Comparison of ENCODE assay signal across 8 cellular contexts in the genomic region with DNA sequence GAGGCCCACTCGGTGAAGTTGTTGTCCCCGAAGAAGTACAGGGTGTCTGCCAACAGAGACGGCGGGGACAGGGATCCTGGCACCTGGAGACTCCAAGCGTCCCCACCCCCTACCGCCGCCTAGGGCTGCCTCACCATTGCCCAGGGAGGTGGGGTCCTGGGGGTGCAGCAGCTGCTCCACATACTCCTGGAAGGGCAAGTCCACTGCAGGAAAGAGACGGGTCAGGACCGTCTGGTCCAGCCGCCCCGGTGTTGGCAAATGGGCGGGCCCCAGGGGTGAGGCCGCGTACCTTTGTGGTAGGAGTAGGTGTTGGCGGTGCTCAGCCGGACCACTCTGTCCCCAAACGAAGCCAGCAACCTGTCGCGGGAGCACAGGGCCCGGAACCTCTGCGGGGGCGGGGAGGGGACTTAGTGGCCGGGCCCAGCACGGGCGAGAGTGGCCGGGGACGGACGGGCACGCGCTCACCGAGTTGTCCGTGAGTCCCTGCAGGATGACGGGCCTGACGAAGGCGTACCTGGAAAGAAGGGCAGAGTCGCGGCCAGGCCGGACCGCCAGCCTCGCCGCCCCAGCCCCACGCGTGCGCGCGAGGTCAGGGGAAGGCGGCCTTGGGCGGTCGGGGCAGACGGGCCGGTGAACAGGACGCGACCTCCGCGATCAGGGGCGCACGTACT. TPM values are rescaled to one million over a fixed set of nuclear protein-coding genes. Genes with fewer than 3 reads are reported as not detected.
DNase-seq lines count a peak whose midpoint lies in the region; ATAC-seq and TF ChIP-seq lines count a peak whose summit lies in the region.

No MANE protein-coding gene starts in this region.

- no peaks in the 10 kb centered on the region for H3K27me3 Mint-ChIP-seq in CD4-positive, alpha-beta T cell
- no peaks in the 10 kb centered on the region for H3K27me3 Mint-ChIP-seq in IgD-negative memory B cell
- H3K27me3 Mint-ChIP-seq in natural killer cell treated with Interleukin-12 subunit alpha and Interleukin-12 subunit beta and Interleukin-15 and Interleukin-18, amount 100 ng/mL, for 72 hours = no peaks in the 10 kb centered on the region

- ATAC-seq in CD4-positive, alpha-beta T cell (ENCODE audit: poor library complexity) = no peak
- no peak for ATAC-seq in natural killer cell treated with Interleukin-12 subunit alpha and Interleukin-12 subunit beta and Interleukin-15 and Interleukin-18, amount 100 ng/mL, for 72 hours
- ATAC-seq in GM21423 (IDR thresholded peaks at IDR 0.05; ENCODE audit: unreplicated experiment) = no peak

- H3K27me3 ChIP-seq in CD4-positive, alpha-beta T cell (ENCODE audit: control insufficient read depth, insufficient read depth, low read length) = no peaks in the 10 kb centered on the region

- peak overlapping the region; percentile 83 for H3K4me3 Mint-ChIP-seq in CD4-positive, alpha-beta T cell
- H3K4me3 Mint-ChIP-seq in IgD-negative memory B cell = peak overlapping the region; percentile 81 to 90 (median 88)
- peak overlapping the region; percentile 77 for H3K4me3 Mint-ChIP-seq in natural killer cell treated with Interleukin-12 subunit alpha and Interleukin-12 subunit beta and Interleukin-15 and Interleukin-18, amount 100 ng/mL, for 72 hours

- TF ChIP-seq CTCF in CD4-positive, alpha-beta T cell (IDR thresholded peaks at IDR 0.05) = no peak
- no peak for TF ChIP-seq CTCF in choroid plexus epithelial cell (conservative IDR thresholded peaks at IDR 0.05; ENCODE audit: low read depth, low read length)
- TF ChIP-seq CTCF in GM10266 (IDR thresholded peaks at IDR 0.05; ENCODE audit: control insufficient read depth, insufficient read depth, low read depth, missing control alignments) = no peak

- intact Hi-C loops in CD4-positive, alpha-beta T cell (cut with DNase I, micrococcal nuclease) = loop anchor here in 1 of 2 experiments (1.0 kb wide), 1 partner anchor 47 kb away; a partner anchor contains a TSS

- H3K27ac Mint-ChIP-seq in CD4-positive, alpha-beta T cell = peak overlapping the region; percentile 33
- H3K27ac Mint-ChIP-seq in IgD-negative memory B cell = peak overlapping the region in 2 of 3 donors; percentile 31 to 39
- no peak overlapping the region for H3K27ac Mint-ChIP-seq in natural killer cell treated with Interleukin-12 subunit alpha and Interleukin-12 subunit beta and Interleukin-15 and Interleukin-18, amount 100 ng/mL, for 72 hours

- no peaks in the 10 kb centered on the region for H3K9me3 Mint-ChIP-seq in CD4-positive, alpha-beta T cell
- no peaks in the 10 kb centered on the region for H3K9me3 Mint-ChIP-seq in IgD-negative memory B cell
- H3K9me3 Mint-ChIP-seq in natural killer cell treated with Interleukin-12 subunit alpha and Interleukin-12 subunit beta and Interleukin-15 and Interleukin-18, amount 100 ng/mL, for 72 hours = no peaks in the 10 kb centered on the region

- H3K27ac ChIP-seq in CD4-positive, alpha-beta T cell (ENCODE audit: low read depth, low read length) = peak overlapping the region; percentile 57

- H3K36me3 Mint-ChIP-seq in CD4-positive, alpha-beta T cell (ENCODE audit: low read depth) = peaks cover 19% of the 10 kb centered on the region
- no peaks in the 10 kb centered on the region for H3K36me3 Mint-ChIP-seq in IgD-negative memory B cell
- H3K36me3 Mint-ChIP-seq in natural killer cell treated with Interleukin-12 subunit alpha and Interleukin-12 subunit beta and Interleukin-15 and Interleukin-18, amount 100 ng/mL, for 72 hours = no peaks in the 10 kb centered on the region

- DNase-seq in CD4-positive, alpha-beta T cell = no peak
- DNase-seq in choroid plexus epithelial cell (ENCODE audit: low read depth) (no peak), middle frontal gyrus (ENCODE audit: extremely low spot score, low spot score) (no peak), 8988T (no peak), GM10266 (ENCODE audit: extremely low spot score) (no peak)
- no peak for DNase-seq in natural killer cell treated with Interleukin-12 subunit alpha and Interleukin-12 subunit beta and Interleukin-15 and Interleukin-18, amount 100 ng/mL, for 72 hours (ENCODE audit: low spot score)

- H3K9me3 ChIP-seq in CD4-positive, alpha-beta T cell (ENCODE audit: control insufficient read depth, low read length) = no peaks in the 10 kb centered on the region

- H3K4me3 ChIP-seq in choroid plexus epithelial cell (ENCODE audit: low read depth, low read length) = peak overlapping the region; percentile 69

- CTCF ChIA-PET in CD4-positive, alpha-beta T cell (lab: Charles Lee) = no interaction called here

- POLR2A ChIA-PET in CD4-positive, alpha-beta T cell (lab: Charles Lee) = interaction anchor here (0.9 to 1.9 kb wide), 6 partner anchors 8 to 296 kb away, joined by 3 to 12 read pairs (median 5); a partner anchor contains a TSS

- peaks cover 15% of the 10 kb centered on the region for H3K4me1 Mint-ChIP-seq in CD4-positive, alpha-beta T cell (ENCODE audit: low read depth)
- H3K4me1 Mint-ChIP-seq in IgD-negative memory B cell = peaks cover 3 to 12% (median 10%) of the 10 kb centered on the region in 3 donors
- peaks cover 11 to 13% of the 10 kb centered on the region in 2 donors for H3K4me1 Mint-ChIP-seq in natural killer cell treated with Interleukin-12 subunit alpha and Interleukin-12 subunit beta and Interleukin-15 and Interleukin-18, amount 100 ng/mL, for 72 hours (ENCODE audit: low read depth in 2 of 2)

RNA-seq across cellular contexts. Expression of a gene that starts 0.6 kb away (rescaled TPM):
- total RNA-seq in CD4-positive, alpha-beta T cell = 10 to 100 TPM; 22.0 to 23.6 TPM
- polyA plus RNA-seq in IgD-negative memory B cell = 51.0 TPM
- 10 to 100 TPM; 31.2 to 53.4 TPM for total RNA-seq in natural killer cell treated with Interleukin-12 subunit alpha and Interleukin-12 subunit beta and Interleukin-15 and Interleukin-18, amount 100 ng/mL, for 72 hours

RNA-seq across cellular contexts. Expression of a gene that starts 3.3 kb away (rescaled TPM):
- 10 to 100 TPM; 46.9 to 53.9 TPM for total RNA-seq in CD4-positive, alpha-beta T cell
- 137 TPM for polyA plus RNA-seq in IgD-negative memory B cell
- total RNA-seq in natural killer cell treated with Interleukin-12 subunit alpha and Interleukin-12 subunit beta and Interleukin-15 and Interleukin-18, amount 100 ng/mL, for 72 hours = 100 to 1,000 TPM in 1 of 2 donors, 10 to 100 TPM in 1; 95.0 to 172 TPM

RNA-seq across cellular contexts. Expression of a gene that starts 6.7 kb away (rescaled TPM):
- 10 to 100 TPM; 12.1 to 12.6 TPM for total RNA-seq in CD4-positive, alpha-beta T cell
- polyA plus RNA-seq in IgD-negative memory B cell = 15.1 TPM
- total RNA-seq in natural killer cell treated with Interleukin-12 subunit alpha and Interleukin-12 subunit beta and Interleukin-15 and Interleukin-18, amount 100 ng/mL, for 72 hours = 10 to 100 TPM; 15.7 to 25.0 TPM

RNA-seq across cellular contexts. Expression of a gene that starts 8.1 kb away (rescaled TPM):
- total RNA-seq in CD4-positive, alpha-beta T cell = 1 to 10 TPM; 6.6 to 6.9 TPM
- polyA plus RNA-seq in IgD-negative memory B cell = 1.1 TPM
- total RNA-seq in natural killer cell treated with Interleukin-12 subunit alpha and Interleukin-12 subunit beta and Interleukin-15 and Interleukin-18, amount 100 ng/mL, for 72 hours = 1 to 10 TPM; 1.0 to 1.5 TPM

RNA-seq across cellular contexts. Expression of a gene that starts 15.6 kb away (rescaled TPM):
- 100 to 1,000 TPM; 202 to 209 TPM for total RNA-seq in CD4-positive, alpha-beta T cell
- polyA plus RNA-seq in IgD-negative memory B cell = 42.7 TPM
- 100 to 1,000 TPM; 171 to 259 TPM for total RNA-seq in natural killer cell treated with Interleukin-12 subunit alpha and Interleukin-12 subunit beta and Interleukin-15 and Interleukin-18, amount 100 ng/mL, for 72 hours

Comparison
In these comparisons a context has a peak if more than half of its experiments do, and no peak if none do; other contexts are left out.
1. H3K27ac Mint-ChIP-seq: peak in CD4-positive, alpha-beta T cell (single experiment) and IgD-negative memory B cell (2 of 3); none in natural killer cell treated with Interleukin-12 subunit alpha and Interleukin-12 subunit beta and Interleukin-15 and Interleukin-18, amount 100 ng/mL, for 72 hours (0 of 2).
2. Peak in every context shown above with its lines, with median percentiles within 50 percentile points of each other: H3K4me3 Mint-ChIP-seq.